1 cellular context compared by ENCODE assay signal in the genomic region with DNA sequence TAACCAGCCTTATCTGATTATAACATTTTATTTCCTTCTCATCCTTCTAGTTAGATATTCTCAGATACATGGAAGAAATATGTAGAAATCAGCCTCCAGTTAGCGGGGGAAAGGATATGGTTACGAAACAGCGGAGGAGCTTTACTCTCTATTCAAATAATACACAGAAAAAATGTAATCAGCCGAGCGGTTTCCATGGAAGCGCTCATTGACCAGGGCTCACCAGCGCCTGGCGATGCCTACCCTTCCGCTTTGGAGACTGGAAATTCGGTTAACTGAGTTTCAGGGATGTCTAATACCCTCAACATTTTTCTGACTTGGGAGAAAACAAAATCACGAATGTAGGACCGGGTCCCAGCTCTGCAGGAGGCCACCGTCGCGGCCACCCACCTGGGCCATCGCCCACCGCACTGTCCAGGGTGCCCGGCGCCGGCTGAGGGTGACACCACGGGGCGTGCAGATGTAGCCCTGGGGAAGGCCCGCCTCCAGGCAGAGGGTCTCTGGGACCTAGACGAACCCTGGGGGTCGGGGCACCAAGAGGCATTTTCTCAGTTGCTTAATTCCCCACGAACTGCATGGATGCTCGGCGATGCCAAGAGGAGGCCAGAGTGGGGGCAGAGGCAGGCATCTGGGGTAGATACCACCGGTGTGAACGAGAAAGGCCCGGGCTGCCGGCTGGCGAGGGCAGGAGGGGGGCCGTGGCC.
A peak's percentile ranks its signal among the peaks of the same experiment; 100 is the strongest.
TF ChIP-seq lines count a peak whose summit lies in the region.

No MANE protein-coding gene starts in this region.

TF ChIP-seq in HepG2, 621 proteins besides CTCF, POLR2A, EP300 and RAD21 (continues in another document):
- TF ChIP-seq ESRRA (CRISPR knock-in tag; IDR thresholded peaks at IDR 0.05; ENCODE audit: low read depth): no peak
- peak; percentile 25; the same call in 1 of the 2 replicates for TF ChIP-seq RFX1 (IDR thresholded peaks at IDR 0.05)
- TF ChIP-seq ZFP41 (CRISPR knock-in tag; IDR thresholded peaks at IDR 0.05; ENCODE audit: borderline replicate concordance): no peak
- TF ChIP-seq SALL1 (CRISPR knock-in tag; IDR thresholded peaks at IDR 0.05): peak; percentile 86
- TF ChIP-seq ZNF577 (CRISPR knock-in tag; IDR thresholded peaks at IDR 0.05; ENCODE audit: borderline replicate concordance, low read depth): no peak
- TF ChIP-seq, protein P1, sequence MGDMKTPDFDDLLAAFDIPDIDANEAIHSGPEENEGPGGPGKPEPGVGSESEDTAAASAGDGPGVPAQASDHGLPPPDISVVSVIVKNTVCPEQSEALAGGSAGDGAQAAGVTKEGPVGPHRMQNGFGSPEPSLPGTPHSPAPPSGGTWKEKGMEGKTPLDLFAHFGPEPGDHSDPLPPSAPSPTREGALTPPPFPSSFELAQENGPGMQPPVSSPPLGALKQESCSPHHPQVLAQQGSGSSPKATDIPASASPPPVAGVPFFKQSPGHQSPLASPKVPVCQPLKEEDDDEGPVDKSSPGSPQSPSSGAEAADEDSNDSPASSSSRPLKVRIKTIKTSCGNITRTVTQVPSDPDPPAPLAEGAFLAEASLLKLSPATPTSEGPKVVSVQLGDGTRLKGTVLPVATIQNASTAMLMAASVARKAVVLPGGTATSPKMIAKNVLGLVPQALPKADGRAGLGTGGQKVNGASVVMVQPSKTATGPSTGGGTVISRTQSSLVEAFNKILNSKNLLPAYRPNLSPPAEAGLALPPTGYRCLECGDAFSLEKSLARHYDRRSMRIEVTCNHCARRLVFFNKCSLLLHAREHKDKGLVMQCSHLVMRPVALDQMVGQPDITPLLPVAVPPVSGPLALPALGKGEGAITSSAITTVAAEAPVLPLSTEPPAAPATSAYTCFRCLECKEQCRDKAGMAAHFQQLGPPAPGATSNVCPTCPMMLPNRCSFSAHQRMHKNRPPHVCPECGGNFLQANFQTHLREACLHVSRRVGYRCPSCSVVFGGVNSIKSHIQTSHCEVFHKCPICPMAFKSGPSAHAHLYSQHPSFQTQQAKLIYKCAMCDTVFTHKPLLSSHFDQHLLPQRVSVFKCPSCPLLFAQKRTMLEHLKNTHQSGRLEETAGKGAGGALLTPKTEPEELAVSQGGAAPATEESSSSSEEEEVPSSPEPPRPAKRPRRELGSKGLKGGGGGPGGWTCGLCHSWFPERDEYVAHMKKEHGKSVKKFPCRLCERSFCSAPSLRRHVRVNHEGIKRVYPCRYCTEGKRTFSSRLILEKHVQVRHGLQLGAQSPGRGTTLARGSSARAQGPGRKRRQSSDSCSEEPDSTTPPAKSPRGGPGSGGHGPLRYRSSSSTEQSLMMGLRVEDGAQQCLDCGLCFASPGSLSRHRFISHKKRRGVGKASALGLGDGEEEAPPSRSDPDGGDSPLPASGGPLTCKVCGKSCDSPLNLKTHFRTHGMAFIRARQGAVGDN (CRISPR knock-in tag; IDR thresholded peaks at IDR 0.05): peak; percentile 55
- no peak for TF ChIP-seq ARNTL (CRISPR knock-in tag; IDR thresholded peaks at IDR 0.05)
- TF ChIP-seq SRSF1 (optimal IDR thresholded peaks at IDR 0.05; ENCODE audit: low read depth, low read length): no peak
- 0 out of 2 replicates have a peak, but pooled peaks have one; percentile 29 for TF ChIP-seq ZNF501 (CRISPR knock-in tag; IDR thresholded peaks at IDR 0.05)
- no peak for TF ChIP-seq CAMTA2 (CRISPR knock-in tag; IDR thresholded peaks at IDR 0.05; ENCODE audit: borderline replicate concordance)
- TF ChIP-seq CEBPG (CRISPR knock-in tag; IDR thresholded peaks at IDR 0.05): peak; percentile 73
- TF ChIP-seq SP2 (CRISPR knock-in tag; IDR thresholded peaks at IDR 0.05): no peak
- no peak for TF ChIP-seq ZNF720 (CRISPR knock-in tag; IDR thresholded peaks at IDR 0.05)
- peak; percentile 78; the same call in 1 of the 2 replicates for TF ChIP-seq CEBPB (IDR thresholded peaks at IDR 0.05; ENCODE audit: borderline replicate concordance, low read depth, low read length)
- peak; percentile 32; the same call in 1 of the 2 replicates for TF ChIP-seq ETV5 (CRISPR knock-in tag; IDR thresholded peaks at IDR 0.05; ENCODE audit: borderline replicate concordance)
- TF ChIP-seq HNRNPL (IDR thresholded peaks at IDR 0.05; ENCODE audit: low read depth, low read length): peak; percentile 58; the same call in 1 of the 2 replicates
- TF ChIP-seq, protein P2, sequence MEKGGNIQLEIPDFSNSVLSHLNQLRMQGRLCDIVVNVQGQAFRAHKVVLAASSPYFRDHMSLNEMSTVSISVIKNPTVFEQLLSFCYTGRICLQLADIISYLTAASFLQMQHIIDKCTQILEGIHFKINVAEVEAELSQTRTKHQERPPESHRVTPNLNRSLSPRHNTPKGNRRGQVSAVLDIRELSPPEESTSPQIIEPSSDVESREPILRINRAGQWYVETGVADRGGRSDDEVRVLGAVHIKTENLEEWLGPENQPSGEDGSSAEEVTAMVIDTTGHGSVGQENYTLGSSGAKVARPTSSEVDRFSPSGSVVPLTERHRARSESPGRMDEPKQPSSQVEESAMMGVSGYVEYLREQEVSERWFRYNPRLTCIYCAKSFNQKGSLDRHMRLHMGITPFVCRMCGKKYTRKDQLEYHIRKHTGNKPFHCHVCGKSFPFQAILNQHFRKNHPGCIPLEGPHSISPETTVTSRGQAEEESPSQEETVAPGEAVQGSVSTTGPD (CRISPR knock-in tag; IDR thresholded peaks at IDR 0.05): peak; percentile 71; the same call in 1 of the 2 replicates
- TF ChIP-seq, protein P3, sequence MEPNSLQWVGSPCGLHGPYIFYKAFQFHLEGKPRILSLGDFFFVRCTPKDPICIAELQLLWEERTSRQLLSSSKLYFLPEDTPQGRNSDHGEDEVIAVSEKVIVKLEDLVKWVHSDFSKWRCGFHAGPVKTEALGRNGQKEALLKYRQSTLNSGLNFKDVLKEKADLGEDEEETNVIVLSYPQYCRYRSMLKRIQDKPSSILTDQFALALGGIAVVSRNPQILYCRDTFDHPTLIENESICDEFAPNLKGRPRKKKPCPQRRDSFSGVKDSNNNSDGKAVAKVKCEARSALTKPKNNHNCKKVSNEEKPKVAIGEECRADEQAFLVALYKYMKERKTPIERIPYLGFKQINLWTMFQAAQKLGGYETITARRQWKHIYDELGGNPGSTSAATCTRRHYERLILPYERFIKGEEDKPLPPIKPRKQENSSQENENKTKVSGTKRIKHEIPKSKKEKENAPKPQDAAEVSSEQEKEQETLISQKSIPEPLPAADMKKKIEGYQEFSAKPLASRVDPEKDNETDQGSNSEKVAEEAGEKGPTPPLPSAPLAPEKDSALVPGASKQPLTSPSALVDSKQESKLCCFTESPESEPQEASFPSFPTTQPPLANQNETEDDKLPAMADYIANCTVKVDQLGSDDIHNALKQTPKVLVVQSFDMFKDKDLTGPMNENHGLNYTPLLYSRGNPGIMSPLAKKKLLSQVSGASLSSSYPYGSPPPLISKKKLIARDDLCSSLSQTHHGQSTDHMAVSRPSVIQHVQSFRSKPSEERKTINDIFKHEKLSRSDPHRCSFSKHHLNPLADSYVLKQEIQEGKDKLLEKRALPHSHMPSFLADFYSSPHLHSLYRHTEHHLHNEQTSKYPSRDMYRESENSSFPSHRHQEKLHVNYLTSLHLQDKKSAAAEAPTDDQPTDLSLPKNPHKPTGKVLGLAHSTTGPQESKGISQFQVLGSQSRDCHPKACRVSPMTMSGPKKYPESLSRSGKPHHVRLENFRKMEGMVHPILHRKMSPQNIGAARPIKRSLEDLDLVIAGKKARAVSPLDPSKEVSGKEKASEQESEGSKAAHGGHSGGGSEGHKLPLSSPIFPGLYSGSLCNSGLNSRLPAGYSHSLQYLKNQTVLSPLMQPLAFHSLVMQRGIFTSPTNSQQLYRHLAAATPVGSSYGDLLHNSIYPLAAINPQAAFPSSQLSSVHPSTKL (CRISPR knock-in tag; IDR thresholded peaks at IDR 0.05): peak; percentile 31; the same call in 1 of the 2 replicates
- TF ChIP-seq ZNF572 (CRISPR knock-in tag; IDR thresholded peaks at IDR 0.05): 0 out of 2 replicates have a peak, but pooled peaks have one; percentile 53
- TF ChIP-seq, protein P4, sequence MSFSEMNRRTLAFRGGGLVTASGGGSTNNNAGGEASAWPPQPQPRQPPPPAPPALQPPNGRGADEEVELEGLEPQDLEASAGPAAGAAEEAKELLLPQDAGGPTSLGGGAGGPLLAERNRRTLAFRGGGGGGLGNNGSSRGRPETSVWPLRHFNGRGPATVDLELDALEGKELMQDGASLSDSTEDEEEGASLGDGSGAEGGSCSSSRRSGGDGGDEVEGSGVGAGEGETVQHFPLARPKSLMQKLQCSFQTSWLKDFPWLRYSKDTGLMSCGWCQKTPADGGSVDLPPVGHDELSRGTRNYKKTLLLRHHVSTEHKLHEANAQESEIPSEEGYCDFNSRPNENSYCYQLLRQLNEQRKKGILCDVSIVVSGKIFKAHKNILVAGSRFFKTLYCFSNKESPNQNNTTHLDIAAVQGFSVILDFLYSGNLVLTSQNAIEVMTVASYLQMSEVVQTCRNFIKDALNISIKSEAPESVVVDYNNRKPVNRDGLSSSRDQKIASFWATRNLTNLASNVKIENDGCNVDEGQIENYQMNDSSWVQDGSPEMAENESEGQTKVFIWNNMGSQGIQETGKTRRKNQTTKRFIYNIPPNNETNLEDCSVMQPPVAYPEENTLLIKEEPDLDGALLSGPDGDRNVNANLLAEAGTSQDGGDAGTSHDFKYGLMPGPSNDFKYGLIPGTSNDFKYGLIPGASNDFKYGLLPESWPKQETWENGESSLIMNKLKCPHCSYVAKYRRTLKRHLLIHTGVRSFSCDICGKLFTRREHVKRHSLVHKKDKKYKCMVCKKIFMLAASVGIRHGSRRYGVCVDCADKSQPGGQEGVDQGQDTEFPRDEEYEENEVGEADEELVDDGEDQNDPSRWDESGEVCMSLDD (CRISPR knock-in tag; IDR thresholded peaks at IDR 0.05; ENCODE audit: borderline replicate concordance): peak; percentile 41; the same call in 1 of the 2 replicates
- peak; percentile 10; the same call in 1 of the 2 replicates for TF ChIP-seq GABPB1 (CRISPR knock-in tag; IDR thresholded peaks at IDR 0.05)
- no peak for TF ChIP-seq ZNF24 (IDR thresholded peaks at IDR 0.05)
- TF ChIP-seq, protein P5, sequence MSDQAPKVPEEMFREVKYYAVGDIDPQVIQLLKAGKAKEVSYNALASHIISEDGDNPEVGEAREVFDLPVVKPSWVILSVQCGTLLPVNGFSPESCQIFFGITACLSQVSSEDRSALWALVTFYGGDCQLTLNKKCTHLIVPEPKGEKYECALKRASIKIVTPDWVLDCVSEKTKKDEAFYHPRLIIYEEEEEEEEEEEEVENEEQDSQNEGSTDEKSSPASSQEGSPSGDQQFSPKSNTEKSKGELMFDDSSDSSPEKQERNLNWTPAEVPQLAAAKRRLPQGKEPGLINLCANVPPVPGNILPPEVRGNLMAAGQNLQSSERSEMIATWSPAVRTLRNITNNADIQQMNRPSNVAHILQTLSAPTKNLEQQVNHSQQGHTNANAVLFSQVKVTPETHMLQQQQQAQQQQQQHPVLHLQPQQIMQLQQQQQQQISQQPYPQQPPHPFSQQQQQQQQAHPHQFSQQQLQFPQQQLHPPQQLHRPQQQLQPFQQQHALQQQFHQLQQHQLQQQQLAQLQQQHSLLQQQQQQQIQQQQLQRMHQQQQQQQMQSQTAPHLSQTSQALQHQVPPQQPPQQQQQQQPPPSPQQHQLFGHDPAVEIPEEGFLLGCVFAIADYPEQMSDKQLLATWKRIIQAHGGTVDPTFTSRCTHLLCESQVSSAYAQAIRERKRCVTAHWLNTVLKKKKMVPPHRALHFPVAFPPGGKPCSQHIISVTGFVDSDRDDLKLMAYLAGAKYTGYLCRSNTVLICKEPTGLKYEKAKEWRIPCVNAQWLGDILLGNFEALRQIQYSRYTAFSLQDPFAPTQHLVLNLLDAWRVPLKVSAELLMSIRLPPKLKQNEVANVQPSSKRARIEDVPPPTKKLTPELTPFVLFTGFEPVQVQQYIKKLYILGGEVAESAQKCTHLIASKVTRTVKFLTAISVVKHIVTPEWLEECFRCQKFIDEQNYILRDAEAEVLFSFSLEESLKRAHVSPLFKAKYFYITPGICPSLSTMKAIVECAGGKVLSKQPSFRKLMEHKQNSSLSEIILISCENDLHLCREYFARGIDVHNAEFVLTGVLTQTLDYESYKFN (CRISPR knock-in tag; conservative IDR thresholded peaks at IDR 0.05): peak; percentile 40; the same call in 1 of the 2 replicates
- peak; percentile 24 for TF ChIP-seq SAP130 (CRISPR knock-in tag; IDR thresholded peaks at IDR 0.05; ENCODE audit: low read depth)
- TF ChIP-seq, protein P6, sequence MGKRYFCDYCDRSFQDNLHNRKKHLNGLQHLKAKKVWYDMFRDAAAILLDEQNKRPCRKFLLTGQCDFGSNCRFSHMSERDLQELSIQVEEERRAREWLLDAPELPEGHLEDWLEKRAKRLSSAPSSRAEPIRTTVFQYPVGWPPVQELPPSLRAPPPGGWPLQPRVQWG (CRISPR knock-in tag; IDR thresholded peaks at IDR 0.05; ENCODE audit: borderline replicate concordance, low read depth): no peak
- TF ChIP-seq CCDC6 (CRISPR knock-in tag; IDR thresholded peaks at IDR 0.05): no peak
- TF ChIP-seq MEIS1 (CRISPR knock-in tag; IDR thresholded peaks at IDR 0.05; ENCODE audit: borderline replicate concordance): no peak
- TF ChIP-seq GATAD2A (CRISPR knock-in tag; IDR thresholded peaks at IDR 0.05): peak; percentile 17
- TF ChIP-seq, protein P7, sequence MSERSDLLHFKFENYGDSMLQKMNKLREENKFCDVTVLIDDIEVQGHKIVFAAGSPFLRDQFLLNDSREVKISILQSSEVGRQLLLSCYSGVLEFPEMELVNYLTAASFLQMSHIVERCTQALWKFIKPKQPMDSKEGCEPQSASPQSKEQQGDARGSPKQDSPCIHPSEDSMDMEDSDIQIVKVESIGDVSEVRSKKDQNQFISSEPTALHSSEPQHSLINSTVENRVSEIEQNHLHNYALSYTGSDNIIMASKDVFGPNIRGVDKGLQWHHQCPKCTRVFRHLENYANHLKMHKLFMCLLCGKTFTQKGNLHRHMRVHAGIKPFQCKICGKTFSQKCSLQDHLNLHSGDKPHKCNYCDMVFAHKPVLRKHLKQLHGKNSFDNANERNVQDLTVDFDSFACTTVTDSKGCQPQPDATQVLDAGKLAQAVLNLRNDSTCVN (CRISPR knock-in tag; IDR thresholded peaks at IDR 0.05; ENCODE audit: borderline replicate concordance): no peak
- no peak for TF ChIP-seq CREM (IDR thresholded peaks at IDR 0.05)
- TF ChIP-seq CREM (CRISPR knock-in tag; IDR thresholded peaks at IDR 0.05): no peak
- TF ChIP-seq, protein P8, sequence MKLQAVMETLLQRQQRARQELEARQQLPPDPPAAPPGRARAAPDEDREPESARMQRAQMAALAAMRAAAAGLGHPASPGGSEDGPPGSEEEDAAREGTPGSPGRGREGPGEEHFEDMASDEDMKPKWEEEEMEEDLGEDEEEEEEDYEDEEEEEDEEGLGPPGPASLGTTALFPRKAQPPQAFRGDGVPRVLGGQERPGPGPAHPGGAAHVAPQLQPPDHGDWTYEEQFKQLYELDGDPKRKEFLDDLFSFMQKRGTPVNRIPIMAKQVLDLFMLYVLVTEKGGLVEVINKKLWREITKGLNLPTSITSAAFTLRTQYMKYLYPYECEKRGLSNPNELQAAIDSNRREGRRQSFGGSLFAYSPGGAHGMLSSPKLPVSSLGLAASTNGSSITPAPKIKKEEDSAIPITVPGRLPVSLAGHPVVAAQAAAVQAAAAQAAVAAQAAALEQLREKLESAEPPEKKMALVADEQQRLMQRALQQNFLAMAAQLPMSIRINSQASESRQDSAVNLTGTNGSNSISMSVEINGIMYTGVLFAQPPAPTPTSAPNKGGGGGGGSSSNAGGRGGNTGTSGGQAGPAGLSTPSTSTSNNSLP (IDR thresholded peaks at IDR 0.05; ENCODE audit: low read depth, low read length): peak; percentile 67
- no peak for TF ChIP-seq GPN1 (CRISPR knock-in tag; IDR thresholded peaks at IDR 0.05; ENCODE audit: borderline replicate concordance)
- TF ChIP-seq ZNF335 (CRISPR knock-in tag; IDR thresholded peaks at IDR 0.05): no peak
- no peak for TF ChIP-seq RARA (CRISPR knock-in tag; IDR thresholded peaks at IDR 0.05)
- no peak for TF ChIP-seq NFKB2 (CRISPR knock-in tag; IDR thresholded peaks at IDR 0.05; ENCODE audit: borderline replicate concordance)
